Comparison of ENCODE assay signal across 12 cellular contexts in the genomic region with DNA sequence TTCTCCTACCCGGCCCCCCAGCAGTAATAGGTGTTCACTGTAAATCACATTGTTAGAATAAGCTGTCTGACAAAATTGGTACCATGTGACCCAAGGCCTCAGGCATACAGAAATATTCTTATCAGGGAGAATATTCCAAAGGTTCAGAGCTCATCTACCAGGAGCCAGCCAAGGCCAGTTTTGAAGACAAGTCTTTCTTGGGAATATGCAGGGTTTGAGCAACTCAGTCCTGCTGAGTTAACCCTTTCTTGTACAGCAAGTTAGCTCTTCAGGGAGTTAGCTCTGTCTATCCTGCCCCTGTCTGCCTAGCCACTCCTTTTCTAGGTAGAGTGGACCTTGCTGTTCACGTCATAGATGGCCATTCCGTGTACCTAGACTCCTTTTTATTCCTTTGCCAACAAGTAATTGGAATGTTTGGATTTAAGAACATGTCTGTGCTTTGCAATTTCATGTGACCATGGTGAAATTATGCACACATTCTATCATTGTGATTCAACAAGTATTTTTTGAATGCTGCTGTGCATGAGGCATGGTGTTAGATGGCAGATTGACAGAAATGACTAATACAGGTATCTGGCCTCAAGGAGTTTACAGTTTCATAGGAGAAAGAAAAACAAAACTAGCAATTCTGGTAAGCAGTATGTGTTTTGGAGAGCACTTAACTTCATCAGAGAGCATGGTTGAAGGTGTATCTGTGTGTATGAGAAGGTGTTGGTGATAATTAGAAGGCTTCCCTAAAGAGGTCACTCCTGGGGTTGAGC. TPM values are rescaled to one million over a fixed set of nuclear protein-coding genes. Genes with fewer than 3 reads are reported as not detected.
A peak's percentile ranks its signal among the peaks of the same experiment; 100 is the strongest.
DNase-seq lines count a peak whose midpoint lies in the region; ATAC-seq and TF ChIP-seq lines count a peak whose summit lies in the region.
"Had no signal": no experiment of that assay in that cellular context is flagged by ENCODE, and none has a peak within 500 bp of the region (broad histone marks: within the 10 kb centered on the region; RNA-seq: fewer than 3 reads in every experiment).

No MANE protein-coding gene starts in this region.

- TF ChIP-seq CTCF in GM06990 (IDR thresholded peaks at IDR 0.05; ENCODE audit: insufficient read depth, low read length, poor library complexity, severe bottlenecking) = no peak
- TF ChIP-seq CTCF in HEK293 (tag by site-specific recombination; IDR thresholded peaks at IDR 0.05) = no peak
- no peak for TF ChIP-seq CTCF in left lung (IDR thresholded peaks at IDR 0.05)
- no peak for TF ChIP-seq CTCF in GM10266 (IDR thresholded peaks at IDR 0.05; ENCODE audit: control insufficient read depth, insufficient read depth, low read depth, missing control alignments)

- POLR2A ChIA-PET in HEK293 (lab: Yijun Ruan, JAX) = no interaction called here

- peaks cover 0 to 5% of the 10 kb centered on the region in 2 donors for H3K9me3 Mint-ChIP-seq in activated naive CD4-positive, alpha-beta T cell treated with anti-CD3 and anti-CD28 coated beads, Interleukin-2, amount 50 U/mL, for 72 hours

- peaks cover 0 to under 1% of the 10 kb centered on the region in 2 donors for H3K36me3 Mint-ChIP-seq in activated naive CD4-positive, alpha-beta T cell treated with anti-CD3 and anti-CD28 coated beads, Interleukin-2, amount 50 U/mL, for 72 hours

- H3K4me1 ChIP-seq in HEK293 (ENCODE audit: control insufficient read depth, insufficient read depth, low read length) (peaks cover 3% of the 10 kb centered on the region; the same call in 1 of the 2 replicates), left lung (peaks cover 0 to 45% of the 10 kb centered on the region in 2 donors), SJCRH30 (0 out of 2 replicates have a peak, but pooled peaks cover 3% of the 10 kb centered on the region)
- H3K4me1 ChIP-seq: testis had no signal

- intact Hi-C loops in left lung (cut with DNase I) = no loop called here

- H3K36me3 ChIP-seq in GM06990 (ENCODE audit: control insufficient read depth, insufficient read depth, low read length) (no peaks in the 10 kb centered on the region), HEK293 (ENCODE audit: control insufficient read depth in 2 of 2, insufficient read depth in 1 of 2, low read length in 2 of 2) (peaks cover 0 to 3% of the 10 kb centered on the region in 2 experiments; a peak in 1 of 3 replicates), left lung (peaks cover 0 to 6% of the 10 kb centered on the region in 2 donors), SJCRH30 (peaks cover 38% of the 10 kb centered on the region)

- H3K27ac Mint-ChIP-seq in activated naive CD4-positive, alpha-beta T cell treated with anti-CD3 and anti-CD28 coated beads, Interleukin-2, amount 50 U/mL, for 72 hours = peak overlapping the region in 1 of 2 donors; percentile 24

- peak; percentile 46 for DNase-seq in GM06990 (ENCODE audit: extremely low read depth, insufficient read length)
- DNase-seq in activated naive CD4-positive, alpha-beta T cell treated with anti-CD3 and anti-CD28 coated beads, Interleukin-2, amount 50 U/mL, for 72 hours (ENCODE audit: low spot score in 2 of 2) = no peak
- no peak for DNase-seq in left lung
- no peak for DNase-seq in D341Med (ENCODE audit: low spot score)
- no peak for DNase-seq in GDM1 (lab: John Stamatoyannopoulos, UW)
- DNase-seq in SJCRH30 = no peak
- DNase-seq in GM10266 (ENCODE audit: extremely low spot score) = no peak
- DNase-seq: Karpas-422, lower lobe of right lung, small intestine, testis had no signal

- H3K4me3 ChIP-seq in GM06990 (replicated peaks; ENCODE audit: low read depth, low read length) (no peak overlapping the region), HEK293 (ENCODE audit: low read depth, low read length) (no peak overlapping the region), left lung (no peak overlapping the region), SJCRH30 (no peak overlapping the region)
- H3K4me3 ChIP-seq: lower lobe of right lung, testis had no signal

- H3K27ac ChIP-seq in HEK293 (ENCODE audit: extremely low read depth, low read depth, low read length) = no peak overlapping the region
- H3K27ac ChIP-seq in left lung = no peak overlapping the region
- no peak overlapping the region for H3K27ac ChIP-seq in SJCRH30
- H3K27ac ChIP-seq: lower lobe of right lung, testis had no signal

- peak; percentile 81 to 89 for ATAC-seq in activated naive CD4-positive, alpha-beta T cell treated with anti-CD3 and anti-CD28 coated beads, Interleukin-2, amount 50 U/mL, for 72 hours
- ATAC-seq in left lung = peak; percentile 31

- no peaks in the 10 kb centered on the region for H3K27me3 ChIP-seq in GM06990 (replicated peaks; ENCODE audit: control insufficient read depth, insufficient read depth, low read length)
- no peaks in the 10 kb centered on the region for H3K27me3 ChIP-seq in left lung
- H3K27me3 ChIP-seq in SJCRH30 = no peaks in the 10 kb centered on the region
- H3K27me3 ChIP-seq: testis had no signal

- H3K9me3 ChIP-seq in HEK293 (ENCODE audit: control insufficient read depth, insufficient read depth, low read depth, low read length) = no peaks in the 10 kb centered on the region
- H3K9me3 ChIP-seq in left lung = no peaks in the 10 kb centered on the region
- H3K9me3 ChIP-seq in SJCRH30 (replicated peaks) = 0 out of 2 replicates have a peak, but pooled peaks cover 6% of the 10 kb centered on the region
- H3K9me3 ChIP-seq: lower lobe of right lung, testis had no signal

- CTCF ChIA-PET in HEK293 (lab: Yijun Ruan, JAX) = interaction anchor here (1.5 kb wide), 1 partner anchor 13 kb away, joined by 13 read pairs; no protein-coding TSS in a partner anchor

TF ChIP-seq in HEK293, 187 proteins besides CTCF, POLR2A, EP300 and RAD21:
- TF ChIP-seq, protein P1, sequence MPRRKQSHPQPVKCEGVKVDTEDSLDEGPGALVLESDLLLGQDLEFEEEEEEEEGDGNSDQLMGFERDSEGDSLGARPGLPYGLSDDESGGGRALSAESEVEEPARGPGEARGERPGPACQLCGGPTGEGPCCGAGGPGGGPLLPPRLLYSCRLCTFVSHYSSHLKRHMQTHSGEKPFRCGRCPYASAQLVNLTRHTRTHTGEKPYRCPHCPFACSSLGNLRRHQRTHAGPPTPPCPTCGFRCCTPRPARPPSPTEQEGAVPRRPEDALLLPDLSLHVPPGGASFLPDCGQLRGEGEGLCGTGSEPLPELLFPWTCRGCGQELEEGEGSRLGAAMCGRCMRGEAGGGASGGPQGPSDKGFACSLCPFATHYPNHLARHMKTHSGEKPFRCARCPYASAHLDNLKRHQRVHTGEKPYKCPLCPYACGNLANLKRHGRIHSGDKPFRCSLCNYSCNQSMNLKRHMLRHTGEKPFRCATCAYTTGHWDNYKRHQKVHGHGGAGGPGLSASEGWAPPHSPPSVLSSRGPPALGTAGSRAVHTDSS (tag by site-specific recombination; IDR thresholded peaks at IDR 0.05) = no peak
- TF ChIP-seq TRIM28 (IDR thresholded peaks at IDR 0.05; ENCODE audit: borderline replicate concordance, low read length) (peak; percentile 69; the same call in 1 of the 2 replicates), SCRT2 (tag by site-specific recombination; IDR thresholded peaks at IDR 0.05) (0 out of 2 replicates have a peak, but pooled peaks have one; percentile 15)

RNA-seq across cellular contexts. Expression of gene TGFBR1, which starts 22.6 kb away (rescaled TPM):
- total RNA-seq in activated naive CD4-positive, alpha-beta T cell treated with anti-CD3 and anti-CD28 coated beads, Interleukin-2, amount 50 U/mL, for 72 hours = 10 to 100 TPM; 13.4 to 23.4 TPM
- total RNA-seq in left lung = 10 to 100 TPM; 60.9 to 74.1 TPM
- total RNA-seq in SJCRH30 (2014; rRNA removed; shearing (Covaris generic)) = 85.0 and 97.4 TPM in 2 replicates
